ENCODE assay signal across 1 cellular context in genomic region chr16:566475-567361, GRCh38.
TF ChIP-seq lines count a peak whose summit lies in the region.

TSS of gene NHLRC4 (plus strand) at chr16:567005. CDS start at chr16:568048, 1,043 bp downstream.

TF ChIP-seq in K562, 482 proteins besides CTCF, POLR2A, EP300 and RAD21 (continued from another document and continues in another):
- TF ChIP-seq CHD7 (IDR thresholded peaks at IDR 0.05; ENCODE audit: low read depth, low read length) (no peak), TAF7 (tag; IDR thresholded peaks at IDR 0.05) (no peak), ZBTB33 (CRISPR knock-in tag; IDR thresholded peaks at IDR 0.05) (no peak; the same call in 1 of the 2 replicates), RNF2 (IDR thresholded peaks at IDR 0.05) (peak; percentile 66; the same call in 1 of the 2 replicates), ZNF75A (CRISPR knock-in tag; IDR thresholded peaks at IDR 0.05) (no peak; the same call in 1 of the 2 replicates), ZNF561 (CRISPR knock-in tag; conservative IDR thresholded peaks at IDR 0.05) (no peak), MEF2A (IDR thresholded peaks at IDR 0.05; ENCODE audit: control insufficient read depth, low read depth, low read length) (no peak), SNRNP70 (optimal IDR thresholded peaks at IDR 0.05; ENCODE audit: low read depth, low read length) (no peak), TRIM28 (IDR thresholded peaks at IDR 0.05) (0 out of 2 replicates have a peak, but pooled peaks have one; percentile 69), ZMIZ1 (IDR thresholded peaks at IDR 0.05; ENCODE audit: low read depth in 2 of 2, low read length in 2 of 2) (no peak; a peak in 2 of 4 replicates), KLF10 (CRISPR knock-in tag; IDR thresholded peaks at IDR 0.05) (no peak), PTRF (tag; IDR thresholded peaks at IDR 0.05) (no peak), SMARCB1 (IDR thresholded peaks at IDR 0.05; ENCODE audit: insufficient read length, low read depth) (no peak), ZBTB5 (IDR thresholded peaks at IDR 0.05) (no peak), SP1 (CRISPR knock-in tag; IDR thresholded peaks at IDR 0.05) (no peak), RBM25 (IDR thresholded peaks at IDR 0.05; ENCODE audit: low read depth, low read length, severe bottlenecking) (no peak), TARDBP (IDR thresholded peaks at IDR 0.05) (no peak), NFE2 (IDR thresholded peaks at IDR 0.05; ENCODE audit: low read depth) (no peak), NFIX (CRISPR knock-in tag; IDR thresholded peaks at IDR 0.05; ENCODE audit: low read depth) (no peak), ZBTB9 (CRISPR knock-in tag; IDR thresholded peaks at IDR 0.05) (no peak), CBX1 (IDR thresholded peaks at IDR 0.05; ENCODE audit: low read depth) (no peak), RBM22 (IDR thresholded peaks at IDR 0.05; ENCODE audit: low read depth, low read length, poor library complexity, severe bottlenecking) (no peak), GTF2A2 (tag; IDR thresholded peaks at IDR 0.05) (no peak), ZNF197 (CRISPR knock-in tag; IDR thresholded peaks at IDR 0.05; ENCODE audit: low read depth) (no peak; the same call in 1 of the 2 replicates), DNMT1 (IDR thresholded peaks at IDR 0.05) (no peak), MLX (CRISPR knock-in tag; conservative IDR thresholded peaks at IDR 0.05) (no peak), KDM2B (CRISPR knock-in tag; IDR thresholded peaks at IDR 0.05) (no peak), RBM14 (IDR thresholded peaks at IDR 0.05; ENCODE audit: borderline replicate concordance, insufficient read depth, low read depth, low read length) (no peak), SMARCE1 (IDR thresholded peaks at IDR 0.05) (peak; percentile 84), ZNF146 (CRISPR knock-in tag; IDR thresholded peaks at IDR 0.05; ENCODE audit: unreplicated experiment) (no peak), ZNF311 (CRISPR knock-in tag; IDR thresholded peaks at IDR 0.05) (no peak), CHAMP1 (IDR thresholded peaks at IDR 0.05) (no peak), GATA2 (CRISPR knock-in tag; IDR thresholded peaks at IDR 0.05) (peak; percentile 76), NEUROD1 (IDR thresholded peaks at IDR 0.05; ENCODE audit: borderline replicate concordance, low read depth, low read length, partially characterized antibody) (peak; percentile 46), E2F1 (CRISPR knock-in tag; IDR thresholded peaks at IDR 0.05) (0 out of 2 replicates have a peak, but pooled peaks have one; percentile 23)
